32 cellular contexts compared by ENCODE assay signal in the genomic region with DNA sequence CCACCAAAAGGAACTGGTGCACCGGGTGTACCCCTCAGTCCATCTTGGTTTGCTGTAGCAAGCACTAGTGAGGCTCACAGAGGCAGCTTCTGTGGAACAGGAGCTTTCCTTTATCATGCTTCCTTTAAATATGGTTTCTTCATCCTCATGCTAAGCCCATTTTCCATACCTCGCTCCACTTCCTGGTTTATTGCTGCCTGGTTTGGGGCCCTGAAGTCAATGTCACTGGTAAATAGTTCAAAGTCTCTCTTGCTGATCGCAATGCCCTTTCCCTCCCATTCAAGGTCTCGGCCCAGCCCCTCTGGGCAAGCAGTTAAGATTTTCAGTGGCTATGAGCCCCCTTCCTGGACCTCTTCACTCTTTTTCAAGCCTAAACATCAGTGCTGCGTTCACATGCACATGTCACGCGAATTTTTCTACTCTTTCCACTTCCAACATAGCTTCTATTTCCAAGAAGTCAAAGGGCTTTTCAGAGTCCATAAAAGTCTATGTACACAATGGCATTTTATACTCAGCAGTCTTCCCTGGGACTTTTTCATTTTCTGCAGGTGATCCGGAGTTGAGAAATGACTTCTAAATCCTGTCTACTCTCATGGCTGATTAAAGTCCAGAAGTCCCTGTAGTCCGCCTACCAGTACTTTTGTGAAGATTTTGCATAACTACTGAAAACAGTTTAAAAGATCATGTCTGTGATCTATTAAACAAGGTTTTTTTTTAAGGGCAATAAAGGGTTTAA.
"Had no signal": no experiment of that assay in that cellular context is flagged by ENCODE, and none has a peak within 500 bp of the region (broad histone marks: within the 10 kb centered on the region; RNA-seq: fewer than 3 reads in every experiment).

No MANE protein-coding gene starts in this region.

- H3K4me3 Mint-ChIP-seq: activated CD4-positive, alpha-beta T cell treated with anti-CD3 and anti-CD28 coated beads, Interleukin-2, amount 10 ng/mL, durations not matched to agents 7 days and 5 days; activated CD8-positive, alpha-beta T cell treated with anti-CD3 and anti-CD28 coated beads, Interleukin-2, amount 10 ng/mL, durations not matched to agents 7 days and 5 days; activated naive CD4-positive, alpha-beta T cell treated with anti-CD3 and anti-CD28 coated beads, Interleukin-2, amount 10 ng/mL, durations not matched to agents 7 days and 5 days; activated naive CD8-positive, alpha-beta T cell; activated naive CD8-positive, alpha-beta T cell treated with anti-CD3 and anti-CD28 coated beads, Interleukin-2, amount 50 U/mL, for 24 hours; activated T-cell treated with anti-CD3 and anti-CD28 coated beads, Interleukin-2, amount 50 U/mL, for 4 hours; activated T-helper 1 cell treated with anti-CD3 and anti-CD28 coated beads, Interleukin-12 subunit alpha, Interleukin-12 subunit beta, Interleukin-2, Interleukin-4 antibody, amounts not matched to agents 30 ng/mL and 10 ng/mL and 1 ng/mL, durations not matched to agents 14 hours and 24 hours and 36 hours; brain; T-helper 1 cell treated with Interleukin-12 subunit alpha and Interleukin-12 subunit beta and Interleukin-4 antibody, amounts not matched to agents 30 μg/mL and 1 μg/mL, for 36 hours; T-helper 2 cell treated with Interferon-gamma antibody and Interleukin-4, amounts not matched to agents 5 μg/mL and 100 μg/mL, for 36 hours had no signal

- H3K36me3 ChIP-seq: Peyer's patch, SJSA1 had no signal

- H3K9ac ChIP-seq: KMS-11, SK-N-SH had no signal

- H3K4me1 ChIP-seq: SJSA1 had no signal

- H3K4me3 ChIP-seq: Peyer's patch, SJSA1 had no signal

- DNase-seq: activated CD4-positive, alpha-beta T cell treated with anti-CD3 and anti-CD28 coated beads, Interleukin-2, amount 10 ng/mL, durations not matched to agents 7 days and 5 days; activated CD4-positive, alpha-beta T cell treated with anti-CD3 and anti-CD28 coated beads, Interleukin-2, amount 50 U/mL, for 48 hours; activated CD8-positive, alpha-beta T cell treated with anti-CD3 and anti-CD28 coated beads, Interleukin-2, amount 10 ng/mL, durations not matched to agents 7 days and 5 days; activated gamma-delta T cell treated with Interleukin-2 at 50 U/mL for 16 hours; activated naive CD4-positive, alpha-beta T cell treated with anti-CD3 and anti-CD28 coated beads, Interleukin-2, amount 10 ng/mL, durations not matched to agents 7 days and 5 days; activated naive CD8-positive, alpha-beta T cell treated with anti-CD3 and anti-CD28 coated beads, Interleukin-2, amount 50 U/mL, for 24 hours; activated T-cell treated with anti-CD3 and anti-CD28 coated beads, Interleukin-2, amount 50 U/mL, for 4 hours; anterior cingulate cortex; NCI-H1048; NCI-H1105 treated with DMSO at 0.1 percent for 48 hours; NCI-H1436; NCI-H1694; NCI-H1930; NCI-H2081 treated with DMSO at 0.1 percent for 48 hours; NCI-H345; NCI-H524 treated with DMSO at 0.1 percent for 48 hours; NCI-H748 treated with DMSO at 0.1 percent for 48 hours; NK-92 treated with Interleukin-12 subunit alpha and Interleukin-12 subunit beta, amount 100 ng/mL, for 24 hours; PC-3; Peyer's patch; RPMI8226; SHP77 treated with DMSO at 0.1 percent for 48 hours; SK-N-SH had no signal

- H3K4me1 Mint-ChIP-seq: activated CD4-positive, alpha-beta T cell treated with anti-CD3 and anti-CD28 coated beads, Interleukin-2, amount 10 ng/mL, durations not matched to agents 7 days and 5 days; activated naive CD4-positive, alpha-beta T cell treated with anti-CD3 and anti-CD28 coated beads, Interleukin-2, amount 10 ng/mL, durations not matched to agents 7 days and 5 days had no signal

- H3K27me3 ChIP-seq: Peyer's patch, SJSA1 had no signal

- FAIRE-seq: bronchial epithelial cell, TTC549 had no signal

- H3K9me3 Mint-ChIP-seq: activated CD4-positive, alpha-beta T cell treated with anti-CD3 and anti-CD28 coated beads, Interleukin-2, amount 10 ng/mL, durations not matched to agents 7 days and 5 days; activated naive CD8-positive, alpha-beta T cell treated with anti-CD3 and anti-CD28 coated beads, Interleukin-2, amount 50 U/mL, for 24 hours; activated T-cell treated with anti-CD3 and anti-CD28 coated beads, Interleukin-2, amount 50 U/mL, for 4 hours; activated T-helper 1 cell treated with anti-CD3 and anti-CD28 coated beads, Interleukin-12 subunit alpha, Interleukin-12 subunit beta, Interleukin-2, Interleukin-4 antibody, amounts not matched to agents 30 ng/mL and 10 ng/mL and 1 ng/mL, durations not matched to agents 14 hours and 24 hours and 36 hours; T-helper 1 cell treated with Interleukin-12 subunit alpha and Interleukin-12 subunit beta and Interleukin-4 antibody, amounts not matched to agents 30 μg/mL and 1 μg/mL, for 36 hours had no signal

- H3K9me3 ChIP-seq: Peyer's patch, SJSA1, SK-N-SH had no signal

- ATAC-seq: activated CD8-positive, alpha-beta T cell treated with anti-CD3 and anti-CD28 coated beads, Interleukin-2, amount 10 ng/mL, durations not matched to agents 7 days and 5 days; activated naive CD8-positive, alpha-beta T cell treated with anti-CD3 and anti-CD28 coated beads, Interleukin-2, amount 50 U/mL, for 24 hours; activated T-cell treated with anti-CD3 and anti-CD28 coated beads, Interleukin-2, amount 50 U/mL, for 4 hours; PC-3 had no signal

- H3K36me3 Mint-ChIP-seq: activated naive CD4-positive, alpha-beta T cell treated with anti-CD3 and anti-CD28 coated beads, Interleukin-2, amount 10 ng/mL, durations not matched to agents 7 days and 5 days; activated naive CD8-positive, alpha-beta T cell; brain had no signal

- H3K27me3 Mint-ChIP-seq: activated CD4-positive, alpha-beta T cell treated with anti-CD3 and anti-CD28 coated beads, Interleukin-2, amount 10 ng/mL, durations not matched to agents 7 days and 5 days; activated naive CD4-positive, alpha-beta T cell treated with anti-CD3 and anti-CD28 coated beads, Interleukin-2, amount 10 ng/mL, durations not matched to agents 7 days and 5 days; activated naive CD8-positive, alpha-beta T cell; activated naive CD8-positive, alpha-beta T cell treated with anti-CD3 and anti-CD28 coated beads, Interleukin-2, amount 50 U/mL, for 24 hours had no signal

- H3K9me2 ChIP-seq: SK-N-SH had no signal

- H3K27ac Mint-ChIP-seq: activated CD4-positive, alpha-beta T cell treated with anti-CD3 and anti-CD28 coated beads, Interleukin-2, amount 10 ng/mL, durations not matched to agents 7 days and 5 days; activated CD8-positive, alpha-beta T cell treated with anti-CD3 and anti-CD28 coated beads, Interleukin-2, amount 10 ng/mL, durations not matched to agents 7 days and 5 days; activated naive CD4-positive, alpha-beta T cell treated with anti-CD3 and anti-CD28 coated beads, Interleukin-2, amount 10 ng/mL, durations not matched to agents 7 days and 5 days; activated naive CD8-positive, alpha-beta T cell; activated naive CD8-positive, alpha-beta T cell treated with anti-CD3 and anti-CD28 coated beads, Interleukin-2, amount 50 U/mL, for 24 hours; activated T-helper 1 cell treated with anti-CD3 and anti-CD28 coated beads, Interleukin-12 subunit alpha, Interleukin-12 subunit beta, Interleukin-2, Interleukin-4 antibody, amounts not matched to agents 30 ng/mL and 10 ng/mL and 1 ng/mL, durations not matched to agents 14 hours and 24 hours and 36 hours; T-helper 1 cell treated with Interleukin-12 subunit alpha and Interleukin-12 subunit beta and Interleukin-4 antibody, amounts not matched to agents 30 μg/mL and 1 μg/mL, for 36 hours; T-helper 2 cell treated with Interferon-gamma antibody and Interleukin-4, amounts not matched to agents 5 μg/mL and 100 μg/mL, for 36 hours had no signal

- H3K27ac ChIP-seq: KMS-11, Peyer's patch, SJSA1 had no signal

- H3K4me2 ChIP-seq: KMS-11, SK-N-SH had no signal
